ENCODE assay signal across 1 cellular context in the genomic region with DNA sequence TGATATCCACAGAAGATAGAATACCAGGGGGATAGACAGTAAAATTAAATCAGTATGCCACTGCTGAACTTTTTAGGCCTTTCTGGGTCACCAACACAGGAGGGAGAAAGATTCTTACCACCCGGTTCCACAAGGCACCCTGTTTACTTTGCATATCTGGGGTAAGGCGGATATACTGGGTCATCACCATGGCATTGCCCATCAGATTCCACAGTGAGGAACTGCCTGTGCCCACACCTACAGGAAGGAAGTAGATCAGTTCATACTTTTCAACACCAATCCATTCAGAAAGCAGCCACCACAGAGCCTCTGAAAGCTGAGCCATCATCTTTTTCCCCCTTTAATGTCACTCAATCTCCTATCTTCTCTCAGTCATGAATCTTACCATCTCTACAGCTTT.
TF ChIP-seq lines count a peak whose summit lies in the region.

No MANE protein-coding gene starts in this region.

TF ChIP-seq in A549, 52 proteins besides CTCF, POLR2A, EP300 and RAD21 (continued from another document):
- TF ChIP-seq PHF8 (IDR thresholded peaks at IDR 0.05; ENCODE audit: borderline replicate concordance, low read depth) (no peak), HDAC2 (IDR thresholded peaks at IDR 0.05) (no peak)
